ENCODE assay signal across 26 cellular contexts in the genomic region with DNA sequence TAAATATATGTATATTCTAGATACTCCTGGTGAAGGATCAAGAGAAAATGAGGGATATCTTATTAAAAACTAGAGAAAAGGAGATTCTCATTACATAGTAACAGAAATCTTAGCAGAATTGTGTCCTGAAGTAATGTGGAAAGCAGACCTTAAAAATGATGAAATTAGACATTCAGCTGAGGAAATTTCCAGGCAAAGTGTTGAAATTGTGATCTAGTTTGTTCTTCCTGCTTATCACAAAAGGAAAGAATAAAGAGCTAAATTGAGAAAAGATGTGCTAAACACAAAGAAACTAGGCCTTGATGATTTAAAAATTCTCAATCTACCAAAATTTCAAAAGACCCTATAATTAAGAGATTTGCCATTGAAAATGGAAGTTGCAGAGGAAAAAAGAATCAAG.
A peak's percentile ranks its signal among the peaks of the same experiment; 100 is the strongest.
DNase-seq lines count a peak whose midpoint lies in the region; ATAC-seq and TF ChIP-seq lines count a peak whose summit lies in the region.
"Had no signal": no experiment of that assay in that cellular context is flagged by ENCODE, and none has a peak within 500 bp of the region (broad histone marks: within the 10 kb centered on the region; RNA-seq: fewer than 3 reads in every experiment).

No MANE protein-coding gene starts in this region.

- H4K91ac ChIP-seq in IMR-90 (ENCODE audit: insufficient read depth, low read depth, low read length) (no peak overlapping the region), mesenchymal stem cell (ENCODE audit: low read length) (no peak overlapping the region)

- H3K36me3 ChIP-seq in ACC112 (ENCODE audit: insufficient read depth, low read length), result no peaks in the 10 kb centered on the region
- H3K36me3 ChIP-seq in IMR-90 (ENCODE audit: control insufficient read depth, insufficient read depth, low read length), result no peaks in the 10 kb centered on the region
- no peaks in the 10 kb centered on the region for H3K36me3 ChIP-seq in mesenchymal stem cell (ENCODE audit: control insufficient read depth in 1 of 2, insufficient read depth in 2 of 2, low read depth in 1 of 2, low read length in 2 of 2)
- H3K36me3 ChIP-seq: BLaER1, colonic mucosa had no signal

- intact Hi-C loops in IMR-90 (cut with micrococcal nuclease), result no loop called here

- DNase-seq in IMR-90 (no peak), chondrocyte (ENCODE audit: low spot score) (no peak), mesenchymal stem cell (no peak), caudate nucleus (lab: John Stamatoyannopoulos, UW) (no peak)
- DNase-seq in activated CD8-positive, alpha-beta memory T cell treated with anti-CD3 and anti-CD28 coated beads, Interleukin-2, amount 50 U/mL, for 48 hours, result no peak
- DNase-seq: activated CD4-positive, alpha-beta T cell treated with anti-CD3 and anti-CD28 coated beads for 1 hour; activated CD8-positive, alpha-beta T cell treated with anti-CD3 and anti-CD28 coated beads, Interleukin-2, amount 10 ng/mL, durations not matched to agents 7 days and 5 days; activated effector memory CD4-positive, alpha-beta T cell treated with anti-CD3 and anti-CD28 coated beads, Interleukin-2, amount 50 U/mL, for 16 hours; Caco-2; colonic mucosa; DMS79 treated with DMSO at 0.1 percent for 48 hours; head of caudate nucleus; NCI-H1105; NCI-H2029 treated with DMSO at 0.1 percent for 48 hours; NCI-H82; T-cell had no signal

- POLR2A ChIA-PET in IMR-90 (lab: Charles Lee; ENCODE audit: unreplicated experiment), result interaction anchor here (0.6 kb wide), 1 partner anchor 53 kb away, joined by 3 read pairs; no protein-coding TSS in a partner anchor

- H3K4ac ChIP-seq in IMR-90 (ENCODE audit: low read depth, low read length) (0 out of 2 replicates have a peak overlapping the region, but pooled peaks have one; percentile 48), mesenchymal stem cell (ENCODE audit: low read depth in 1 of 2, low read length in 2 of 2) (no peak overlapping the region)

- ATAC-seq in IMR-90 (ENCODE audit: low read depth) (no peak), HG03095 (IDR thresholded peaks at IDR 0.05; ENCODE audit: unreplicated experiment) (no peak), HG03196 (IDR thresholded peaks at IDR 0.05; ENCODE audit: unreplicated experiment) (no peak)
- ATAC-seq: A549; activated CD8-positive, alpha-beta T cell treated with anti-CD3 and anti-CD28 coated beads, Interleukin-2, amount 10 ng/mL, durations not matched to agents 7 days and 5 days; Right ventricle myocardium inferior; T-cell had no signal

- H3K23ac ChIP-seq in IMR-90 (ENCODE audit: low read depth, low read length) (no peak overlapping the region), mesenchymal stem cell (ENCODE audit: low read length in 2 of 2) (no peak overlapping the region)

- H2BK120ac ChIP-seq in IMR-90 (ENCODE audit: low read depth, low read length) (peak overlapping the region; percentile 21; the same call in 1 of the 2 replicates), mesenchymal stem cell (ENCODE audit: low read depth, low read length) (no peak overlapping the region)

- no peak overlapping the region for H3K56ac ChIP-seq in IMR-90 (ENCODE audit: extremely low read depth, insufficient read depth, low read length)

- no peak overlapping the region for H3K9ac ChIP-seq in IMR-90 (ENCODE audit: low read depth, low read length)
- H3K9ac ChIP-seq in mesenchymal stem cell (ENCODE audit: low read length), result peak overlapping the region; percentile 90
- H3K9ac ChIP-seq: BLaER1 had no signal

- no peak overlapping the region for H3K18ac ChIP-seq in IMR-90 (ENCODE audit: low read depth, low read length)
- H3K18ac ChIP-seq in mesenchymal stem cell (ENCODE audit: low read depth in 1 of 2, low read length in 2 of 2), result no peak overlapping the region

- no peaks in the 10 kb centered on the region for H3K79me2 ChIP-seq in ACC112 (ENCODE audit: control insufficient read depth, insufficient read depth, low read length, unreplicated experiment)

- no peak overlapping the region for H2BK15ac ChIP-seq in IMR-90 (ENCODE audit: low read depth, low read length)
- H2BK15ac ChIP-seq in mesenchymal stem cell (ENCODE audit: low read depth, poor library complexity, severe bottlenecking), result no peak overlapping the region

- TF ChIP-seq RAD21 in IMR-90 (IDR thresholded peaks at IDR 0.05; ENCODE audit: low read length), result no peak

- no peaks in the 10 kb centered on the region for H3K9me3 Mint-ChIP-seq in chondrocyte (ENCODE audit: low read depth)

- no peak overlapping the region for H2BK5ac ChIP-seq in IMR-90 (ENCODE audit: low read depth, low read length, poor library complexity, severe bottlenecking)
- no peak overlapping the region for H2BK5ac ChIP-seq in mesenchymal stem cell (ENCODE audit: low read depth, low read length, poor library complexity, severe bottlenecking)

- H4K5ac ChIP-seq in IMR-90 (ENCODE audit: low read depth, low read length), result no peak overlapping the region

- H3K9me1 ChIP-seq in IMR-90 (ENCODE audit: insufficient read depth, low read length), result no peaks in the 10 kb centered on the region; the same call in 1 of the 2 replicates

- H3K27ac ChIP-seq in ACC112 (ENCODE audit: low read depth, low read length), result peak overlapping the region; percentile 86
- no peak overlapping the region for H3K27ac ChIP-seq in IMR-90 (ENCODE audit: insufficient read depth, low read length)
- H3K27ac ChIP-seq in mesenchymal stem cell (ENCODE audit: low read length, poor library complexity, severe bottlenecking), result peak overlapping the region; percentile 74
- no peak overlapping the region for H3K27ac ChIP-seq in caudate nucleus (ENCODE audit: low read depth, low read length)
- H3K27ac ChIP-seq: A549, BLaER1, colonic mucosa, HL-60 had no signal

- TF ChIP-seq POLR2A in IMR-90 (IDR thresholded peaks at IDR 0.05; ENCODE audit: low read depth, low read length), result no peak

- H3K4me2 ChIP-seq in IMR-90 (ENCODE audit: low read depth, low read length) (no peak overlapping the region), mesenchymal stem cell (ENCODE audit: low read length, poor library complexity, severe bottlenecking) (no peak overlapping the region)
- H3K4me2 ChIP-seq: A549, BLaER1 had no signal

- TF ChIP-seq CTCF in IMR-90 (conservative IDR thresholded peaks at IDR 0.05; ENCODE audit: low read depth, low read length) (no peak), chondrocyte (IDR thresholded peaks at IDR 0.05) (no peak)

- no peak overlapping the region for H2AK9ac ChIP-seq in IMR-90 (replicated peaks; ENCODE audit: low read depth, low read length, poor library complexity)

- peak overlapping the region; percentile 74 for H2AFZ ChIP-seq in ACC112 (ENCODE audit: low read length, unreplicated experiment)
- no peak overlapping the region for H2AFZ ChIP-seq in IMR-90 (replicated peaks; ENCODE audit: low read length, poor library complexity)
- no peak overlapping the region for H2AFZ ChIP-seq in mesenchymal stem cell (ENCODE audit: low read depth, low read length)

- no peak overlapping the region for H3K4me3 Mint-ChIP-seq in chondrocyte (ENCODE audit: unreplicated experiment)
- H3K4me3 Mint-ChIP-seq: activated CD8-positive, alpha-beta T cell treated with anti-CD3 and anti-CD28 coated beads, Interleukin-2, amount 10 ng/mL, durations not matched to agents 7 days and 5 days; brain; IgD-negative memory B cell; T-cell had no signal

- in situ Hi-C loops in IMR-90 (cut with MboI; ENCODE audit: low sequenced_read_pairs), result no loop called here

- H3K14ac ChIP-seq in IMR-90 (replicated peaks; ENCODE audit: low read depth, low read length) (no peak overlapping the region), mesenchymal stem cell (ENCODE audit: low read length in 2 of 2) (no peak overlapping the region)

- no peaks in the 10 kb centered on the region for H3K27me3 ChIP-seq in ACC112 (ENCODE audit: insufficient read depth, low read length)
- H3K27me3 ChIP-seq in IMR-90 (ENCODE audit: control insufficient read depth, insufficient read depth, low read length), result no peaks in the 10 kb centered on the region
- H3K27me3 ChIP-seq in mesenchymal stem cell (ENCODE audit: control insufficient read depth in 1 of 2, insufficient read depth in 1 of 2, low read length in 2 of 2), result no peaks in the 10 kb centered on the region
- H3K27me3 ChIP-seq: BLaER1, colonic mucosa had no signal

- dilution Hi-C loops in IMR-90 (cut with HindIII; ENCODE audit: low sequenced_read_pairs, unreplicated experiment), result no loop called here

- peaks cover 22% of the 10 kb centered on the region for H3K4me1 Mint-ChIP-seq in chondrocyte (ENCODE audit: low read depth)
- H3K4me1 Mint-ChIP-seq: IgD-negative memory B cell, T-cell had no signal

- CTCF ChIA-PET in IMR-90 (lab: Yijun Ruan, JAX), result no interaction called here

- H2BK12ac ChIP-seq in mesenchymal stem cell (ENCODE audit: low read length in 2 of 2), result no peak overlapping the region

- peak overlapping the region; percentile 58 for H3K27ac Mint-ChIP-seq in chondrocyte (ENCODE audit: unreplicated experiment)
- H3K27ac Mint-ChIP-seq: activated CD8-positive, alpha-beta T cell treated with anti-CD3 and anti-CD28 coated beads, Interleukin-2, amount 10 ng/mL, durations not matched to agents 7 days and 5 days; IgD-negative memory B cell; T-cell had no signal

- H2AK5ac ChIP-seq in IMR-90 (ENCODE audit: low read depth, low read length) (no peak overlapping the region), mesenchymal stem cell (ENCODE audit: low read length, severe bottlenecking) (no peak overlapping the region)

- H3K4me3 ChIP-seq in ACC112 (ENCODE audit: low read depth, low read length) (peak overlapping the region; percentile 59), IMR-90 (ENCODE audit: insufficient read depth, low read depth, low read length) (no peak overlapping the region), mesenchymal stem cell (ENCODE audit: insufficient read depth in 1 of 2, low read depth in 1 of 2, low read length in 2 of 2) (no peak overlapping the region)
- H3K4me3 ChIP-seq: A549, BLaER1, colonic mucosa, lung had no signal

- BruUV-seq in IMR-90 (replicated peaks; lab: Mats Ljungman, UMichigan), result no TSS peak

- H3K79me1 ChIP-seq in IMR-90 (ENCODE audit: low read depth in 1 of 2, low read length in 2 of 2) (no peaks in the 10 kb centered on the region), mesenchymal stem cell (replicated peaks; ENCODE audit: low read length, poor library complexity, severe bottlenecking) (no peaks in the 10 kb centered on the region)

- no peaks in the 10 kb centered on the region for H3K27me3 Mint-ChIP-seq in chondrocyte (ENCODE audit: low read depth)
- H3K27me3 Mint-ChIP-seq: brain, IgD-negative memory B cell, T-cell had no signal

- H3K9me3 ChIP-seq in IMR-90 (ENCODE audit: control insufficient read depth, insufficient read depth, low read length) (no peaks in the 10 kb centered on the region), mesenchymal stem cell (ENCODE audit: control insufficient read depth, low read length) (no peaks in the 10 kb centered on the region)
- H3K9me3 ChIP-seq: A549, BLaER1, Caco-2, colonic mucosa had no signal

- no peaks in the 10 kb centered on the region for H4K20me1 ChIP-seq in IMR-90 (ENCODE audit: insufficient read depth, low read length)
- H4K20me1 ChIP-seq: BLaER1 had no signal

- H3K4me1 ChIP-seq in ACC112 (ENCODE audit: control insufficient read depth, insufficient read depth, low read length, unreplicated experiment) (peaks cover 30% of the 10 kb centered on the region), IMR-90 (ENCODE audit: control insufficient read depth, insufficient read depth, low read length) (no peaks in the 10 kb centered on the region), mesenchymal stem cell (ENCODE audit: control insufficient read depth, insufficient read depth, low read depth, low read length) (no peaks in the 10 kb centered on the region)
- H3K4me1 ChIP-seq: A549, BLaER1, Caco-2, colonic mucosa had no signal

- peak overlapping the region; percentile 80 for H2BK20ac ChIP-seq in IMR-90 (ENCODE audit: low read depth, low read length)

- peaks cover 1% of the 10 kb centered on the region for H3K36me3 Mint-ChIP-seq in chondrocyte (ENCODE audit: low read depth)
- H3K36me3 Mint-ChIP-seq: brain, IgD-negative memory B cell, T-cell had no signal

- peak overlapping the region in 1 of 2 experiments; percentile 28; a peak in 1 of 4 replicates for H4K8ac ChIP-seq in IMR-90 (ENCODE audit: low read depth in 2 of 2, low read length in 2 of 2)
- no peak overlapping the region for H4K8ac ChIP-seq in mesenchymal stem cell (ENCODE audit: low read length)

Comparison
In these comparisons a context has a peak if more than half of its experiments do, and no peak if none do; other contexts are left out.
1. H3K27ac ChIP-seq: peak in ACC112 (single experiment) and mesenchymal stem cell (single experiment); none in IMR-90 (single experiment) and caudate nucleus (single experiment).